ENCODE assay signal across 22 cellular contexts in the genomic region with DNA sequence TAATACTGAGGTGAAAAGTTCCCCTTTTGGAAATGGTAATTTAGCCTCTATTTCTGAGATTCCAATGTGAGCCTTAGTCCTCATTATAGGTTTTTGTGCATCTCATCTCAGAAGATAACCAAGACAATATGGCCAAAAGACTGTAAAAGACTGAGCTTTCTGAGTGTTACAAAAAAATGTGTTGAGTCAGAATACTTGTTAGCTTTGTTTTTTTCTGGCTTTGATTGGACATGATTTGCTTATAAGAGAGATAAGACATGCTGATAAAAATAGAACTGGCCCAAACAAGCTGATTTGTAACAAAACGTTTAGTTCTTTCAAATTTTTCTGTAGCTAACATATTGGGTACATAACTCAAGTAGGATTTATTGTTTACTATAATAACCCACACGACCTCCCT. TPM values are rescaled to one million over a fixed set of nuclear protein-coding genes. Genes with fewer than 3 reads are reported as not detected.
A peak's percentile ranks its signal among the peaks of the same experiment; 100 is the strongest.
DNase-seq lines count a peak whose midpoint lies in the region; ATAC-seq and TF ChIP-seq lines count a peak whose summit lies in the region.
"Had no signal": no experiment of that assay in that cellular context is flagged by ENCODE, and none has a peak within 500 bp of the region (broad histone marks: within the 10 kb centered on the region; RNA-seq: fewer than 3 reads in every experiment).

No MANE protein-coding gene starts in this region.

- ATAC-seq in right cardiac atrium, result no peak

- H3K79me2 ChIP-seq in parathyroid adenoma, result no peaks in the 10 kb centered on the region

- H3K27me3 ChIP-seq in left ventricle myocardium inferior (ENCODE audit: low read depth) (no peaks in the 10 kb centered on the region), right cardiac atrium (ENCODE audit: control insufficient read depth, insufficient read depth) (no peaks in the 10 kb centered on the region), esophagus squamous epithelium (no peaks in the 10 kb centered on the region), parathyroid adenoma (ENCODE audit: control insufficient read depth, insufficient read depth, low read length) (no peaks in the 10 kb centered on the region)

- peak overlapping the region; percentile 34 for H3K4me2 ChIP-seq in parathyroid adenoma (ENCODE audit: low read length)

- WGBS in right cardiac atrium, result 25% methylated on average over 2 of the region's 2 CpGs
- WGBS in esophagus squamous epithelium, 2 donors, result 21 to 31% methylated on average over 2 of the region's 2 CpGs

- H3K9me3 ChIP-seq in left ventricle myocardium inferior (replicated peaks) (no peaks in the 10 kb centered on the region), right cardiac atrium (ENCODE audit: control insufficient read depth, low read length) (no peaks in the 10 kb centered on the region), esophagus squamous epithelium (no peaks in the 10 kb centered on the region), parathyroid adenoma (ENCODE audit: control insufficient read depth, low read length) (no peaks in the 10 kb centered on the region)

- DNase-seq in left ventricle myocardium inferior, result no peak
- no peak for DNase-seq in right cardiac atrium
- DNase-seq in esophagus squamous epithelium (lab: John Stamatoyannopoulos, UW), result no peak
- no peak for DNase-seq in NCI-H82 (lab: John Stamatoyannopoulos, UW)
- no peak for DNase-seq in GM10248 (ENCODE audit: extremely low spot score)
- no peak for DNase-seq in SIG-M5 (lab: John Stamatoyannopoulos, UW)
- no peak for DNase-seq in DMS153 (lab: John Stamatoyannopoulos, UW)
- DNase-seq: ACHN; activated CD4-positive, alpha-beta T cell treated with anti-CD3 and anti-CD28 coated beads for 4 hours; activated naive CD8-positive, alpha-beta T cell treated with anti-CD3 and anti-CD28 coated beads, Interleukin-2, amount 10 ng/mL, durations not matched to agents 7 days and 5 days; caudate nucleus; CD4-positive, CD25-positive, alpha-beta regulatory T cell; DMS 273 treated with DMSO at 0.1 percent for 48 hours; H9; Kasumi-1; NCI-H1092; NCI-H2081 treated with DMSO at 0.1 percent for 48 hours; NCI-H510A; stimulated activated naive CD4-positive, alpha-beta T cell; trophoblast cell had no signal

- CTCF ChIA-PET in GM10248 (lab: Yijun Ruan, JAX), result interaction anchor here (0.7 to 1.1 kb wide), 4 partner anchors 11 to 15 kb away, joined by 3 to 4 read pairs (median 3); no protein-coding TSS in a partner anchor

- POLR2A ChIA-PET in GM10248 (lab: Yijun Ruan, JAX), result no interaction called here

- H2AFZ ChIP-seq in parathyroid adenoma, result no peak overlapping the region

- H3K27ac ChIP-seq in left ventricle myocardium inferior (replicated peaks) (peak overlapping the region; percentile 71), right cardiac atrium (ENCODE audit: low read length) (no peak overlapping the region), esophagus squamous epithelium (peak overlapping the region in 3 of 4 donors; percentile 46 to 59 (median 53)), parathyroid adenoma (no peak overlapping the region)

- TF ChIP-seq POLR2A in esophagus squamous epithelium (IDR thresholded peaks at IDR 0.05), result no peak

- H3K4me1 ChIP-seq in left ventricle myocardium inferior (peaks cover 100% of the 10 kb centered on the region), right cardiac atrium (ENCODE audit: control insufficient read depth, insufficient read depth, low read length) (peaks cover 12% of the 10 kb centered on the region), esophagus squamous epithelium (peaks cover 0 to 8% (median 0%) of the 10 kb centered on the region in 3 donors), parathyroid adenoma (no peaks in the 10 kb centered on the region)

- TF ChIP-seq CTCF in left ventricle myocardium inferior (IDR thresholded peaks at IDR 0.05; ENCODE audit: borderline replicate concordance) (no peak), esophagus squamous epithelium (IDR thresholded peaks at IDR 0.05) (no peak), parathyroid adenoma (IDR thresholded peaks at IDR 0.05) (no peak), GM10248 (IDR thresholded peaks at IDR 0.05; ENCODE audit: control extremely low read depth, extremely low read depth, low read depth, missing control alignments) (no peak)

- no peak overlapping the region for H3K4me3 ChIP-seq in left ventricle myocardium inferior
- H3K4me3 ChIP-seq in right cardiac atrium (ENCODE audit: low read length), result no peak overlapping the region
- H3K4me3 ChIP-seq in esophagus squamous epithelium, result no peak overlapping the region
- H3K4me3 ChIP-seq in parathyroid adenoma (ENCODE audit: low read depth, low read length), result no peak overlapping the region

- H3K36me3 ChIP-seq in left ventricle myocardium inferior (no peaks in the 10 kb centered on the region), esophagus squamous epithelium (no peaks in the 10 kb centered on the region), parathyroid adenoma (ENCODE audit: control insufficient read depth, insufficient read depth, low read length) (no peaks in the 10 kb centered on the region)

- intact Hi-C loops in left ventricle myocardium inferior (cut with micrococcal nuclease), result no loop called here
- intact Hi-C loops in right cardiac atrium (cut with DNase I), result no loop called here
- intact Hi-C loops in esophagus squamous epithelium (cut with DNase I), result no loop called here

- no peak overlapping the region for H3K9ac ChIP-seq in parathyroid adenoma

RNA-seq across cellular contexts. Expression of a gene that starts 33.0 kb away (rescaled TPM):
- 173 TPM for total RNA-seq in left ventricle myocardium inferior
- 100 to 1,000 TPM; 110 to 131 (median 118) TPM for total RNA-seq in right cardiac atrium
- 39.1 TPM for polyA plus RNA-seq in right cardiac atrium
- 10 to 100 TPM in 1 of 4 donors, 1 to 10 TPM in 1, under 1 TPM in 2; 0.49 to 13.4 (median 2.3) TPM for total RNA-seq in esophagus squamous epithelium
- total RNA-seq: activated naive CD8-positive, alpha-beta T cell treated with anti-CD3 and anti-CD28 coated beads, Interleukin-2, amount 10 ng/mL, durations not matched to agents 7 days and 5 days; activated T-helper 1 cell treated with anti-CD3 and anti-CD28 coated beads, Interleukin-12 subunit alpha, Interleukin-12 subunit beta, Interleukin-2, Interleukin-4 antibody, amounts not matched to agents 30 ng/mL and 10 ng/mL and 1 ng/mL, durations not matched to agents 14 hours and 24 hours and 36 hours; CD4-positive, CD25-positive, alpha-beta regulatory T cell had no signal

Comparison
In these comparisons a context has a peak if more than half of its experiments do, and no peak if none do; other contexts are left out.
1. H3K27ac ChIP-seq: peak in left ventricle myocardium inferior (single experiment) and esophagus squamous epithelium (3 of 4); none in right cardiac atrium (single experiment) and parathyroid adenoma (single experiment).
2. RNA of a gene that starts 33.0 kb away (total RNA-seq): 173 TPM in left ventricle myocardium inferior (single experiment) and 110 to 131 TPM in right cardiac atrium; 0.49 to 13.4 TPM in esophagus squamous epithelium; every median in the first group is over 4 times any median in the second.